In the genomic region with DNA sequence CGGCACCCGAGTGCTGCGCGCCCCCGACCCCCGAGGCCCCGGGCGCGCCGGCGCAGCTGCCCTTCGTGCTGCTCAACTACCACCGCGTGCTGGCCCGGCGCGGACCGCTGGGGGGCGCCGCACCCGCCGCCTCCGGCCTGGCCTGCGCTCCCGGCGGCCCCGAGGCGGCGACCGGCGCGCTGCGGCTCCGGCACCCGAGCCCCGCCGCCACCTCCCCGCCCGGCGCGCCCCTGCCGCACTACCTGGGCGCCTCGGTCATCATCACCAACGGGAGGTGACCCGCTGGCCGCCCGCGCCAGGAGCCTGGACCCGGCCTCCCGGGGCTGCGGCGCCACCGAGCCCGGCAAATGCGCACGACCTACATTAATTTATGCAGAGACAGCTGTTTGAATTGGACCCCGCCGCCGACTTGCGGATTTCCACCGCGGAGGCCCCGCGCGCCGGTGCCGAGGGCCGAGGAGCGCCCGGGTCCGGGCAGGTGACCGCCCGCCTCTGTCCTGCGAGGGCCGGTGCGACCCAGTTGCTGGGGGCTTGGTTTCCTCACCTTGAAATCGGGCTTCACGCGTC, we compare ENCODE assay signal across 9 cellular contexts. TPM values are rescaled to one million over a fixed set of nuclear protein-coding genes. Genes with fewer than 3 reads are reported as not detected.
DNase-seq lines count a peak whose midpoint lies in the region; ATAC-seq, FAIRE-seq and TF ChIP-seq lines count a peak whose summit lies in the region.
"Had no signal": no experiment of that assay in that cellular context is flagged by ENCODE, and none has a peak within 500 bp of the region (broad histone marks: within the 10 kb centered on the region; RNA-seq: fewer than 3 reads in every experiment).

No MANE protein-coding gene starts in this region.

- H3K4me1 ChIP-seq in A549: peaks cover 12% of the 10 kb centered on the region

- FAIRE-seq in A549 (lab: Jason Lieb, UNC): no peak
- no peak for FAIRE-seq in GM12892 (lab: Jason Lieb, UNC)
- FAIRE-seq: GM18507 had no signal

- ATAC-seq in A549 (0 out of 6 replicates have a peak, but pooled peaks of 1 of the 2 experiments have one; percentile 41), HG03135 (IDR thresholded peaks at IDR 0.05; ENCODE audit: unreplicated experiment) (no peak)
- ATAC-seq in stimulated activated naive CD8-positive, alpha-beta T cell treated with anti-CD3 and anti-CD28 coated beads, Interleukin-15, Interleukin-2, amounts not matched to agents 100 U/mL and 50 U/mL, for 24 hours: peak; percentile 73

- DNase-seq in A549 (ENCODE audit: low read depth in 1 of 2, low spot score in 1 of 2) (no peak), GM12892 (ENCODE audit: insufficient read length) (peak; percentile 48), SKM-1 (lab: John Stamatoyannopoulos, UW; ENCODE audit: unreplicated experiment) (peak; percentile 10), dorsolateral prefrontal cortex (peak in 9 of 10 donors; percentile 42 to 80 (median 55)), medulla oblongata (ENCODE audit: extremely low spot score) (peak; percentile 53), RWPE1 (ENCODE audit: low spot score) (no peak)
- peak; percentile 70 for DNase-seq in stimulated activated naive CD8-positive, alpha-beta T cell treated with anti-CD3 and anti-CD28 coated beads, Interleukin-15, Interleukin-2, amounts not matched to agents 100 U/mL and 50 U/mL, for 24 hours

- TF ChIP-seq EP300 in A549 (IDR thresholded peaks at IDR 0.05): no peak

- H3K27ac ChIP-seq in A549: peak overlapping the region; percentile 44 to 81; a peak in 4 of 6 replicates
- peak overlapping the region in 20 of 59 donors; percentile 28 to 83 (median 60) for H3K27ac ChIP-seq in dorsolateral prefrontal cortex
- H3K27ac ChIP-seq in RWPE1: no peak overlapping the region

- TF ChIP-seq CTCF in A549 (IDR thresholded peaks at IDR 0.05): no peak; the same call in 2 of the 3 replicates
- peak in 15 of 56 donors; percentile 1 to 36 (median 13) for TF ChIP-seq CTCF in dorsolateral prefrontal cortex (IDR thresholded peaks at IDR 0.05 in 54 of 56, conservative IDR thresholded peaks at IDR 0.05 in 2 of 56; ENCODE audit: low read depth in 1 of 56, partially characterized antibody in 56 of 56)
- no peak for TF ChIP-seq CTCF in RWPE1 (conservative IDR thresholded peaks at IDR 0.05; ENCODE audit: low read depth)

- intact Hi-C loops in dorsolateral prefrontal cortex (cut with DNase I): loop anchor here (5.0 to 10.0 kb wide), 4 partner anchors 104 to 243 kb away; no protein-coding TSS in a partner anchor

- no peak overlapping the region; the same call in 2 of the 3 replicates for H3K4me3 ChIP-seq in A549
- peak overlapping the region; percentile 43 to 79 (median 66) for H3K4me3 ChIP-seq in dorsolateral prefrontal cortex

- H3K4me2 ChIP-seq in A549: peak overlapping the region; percentile 26; the same call in 1 of the 3 replicates

- POLR2A ChIA-PET in A549 (lab: Yijun Ruan, JAX) (no interaction called here), RWPE1 (lab: Yijun Ruan, JAX; ENCODE audit: low non-redundant PET) (no interaction called here)

- no peaks in the 10 kb centered on the region for H3K9me3 ChIP-seq in A549

- TF ChIP-seq RAD21 in A549 (conservative IDR thresholded peaks at IDR 0.05 in 1 of 2, IDR thresholded peaks at IDR 0.05 in 1 of 2): no peak

- TF ChIP-seq POLR2A in A549 (IDR thresholded peaks at IDR 0.05; ENCODE audit: low read length) (no peak), GM12892 (IDR thresholded peaks at IDR 0.05; ENCODE audit: low read depth, low read length) (no peak)

- no peaks in the 10 kb centered on the region for H3K27me3 ChIP-seq in dorsolateral prefrontal cortex

- 74% methylated on average over 26 of the region's 80 CpGs for WGBS in A549 (ENCODE audit: missing lambda C conversion rate)

- CTCF ChIA-PET in A549 (lab: Yijun Ruan, JAX): interaction anchor here (1.2 kb wide), 1 partner anchor 13 kb away, joined by 3 read pairs; no protein-coding TSS in a partner anchor
- CTCF ChIA-PET in RWPE1 (lab: Yijun Ruan, JAX): interaction anchor here (0.6 to 1.4 kb wide), 3 partner anchors 8 to 199 kb away, joined by 3 to 4 read pairs (median 3); no protein-coding TSS in a partner anchor

TF ChIP-seq in A549, 52 proteins besides CTCF, POLR2A, EP300 and RAD21:
- TF ChIP-seq ZFP36 (IDR thresholded peaks at IDR 0.05; ENCODE audit: borderline replicate concordance, partially characterized antibody) (no peak), HDAC2 (IDR thresholded peaks at IDR 0.05) (no peak), NR3C1 (IDR thresholded peaks at IDR 0.05) (no peak), HEYL (CRISPR knock-in tag; IDR thresholded peaks at IDR 0.05) (no peak), TP53 (CRISPR knock-in tag; IDR thresholded peaks at IDR 0.05) (no peak), MYC (IDR thresholded peaks at IDR 0.05; ENCODE audit: borderline replicate concordance, low read length) (no peak), POLR2AphosphoS2 (conservative IDR thresholded peaks at IDR 0.05; ENCODE audit: low read length) (no peak)
- TF ChIP-seq, protein P1, sequence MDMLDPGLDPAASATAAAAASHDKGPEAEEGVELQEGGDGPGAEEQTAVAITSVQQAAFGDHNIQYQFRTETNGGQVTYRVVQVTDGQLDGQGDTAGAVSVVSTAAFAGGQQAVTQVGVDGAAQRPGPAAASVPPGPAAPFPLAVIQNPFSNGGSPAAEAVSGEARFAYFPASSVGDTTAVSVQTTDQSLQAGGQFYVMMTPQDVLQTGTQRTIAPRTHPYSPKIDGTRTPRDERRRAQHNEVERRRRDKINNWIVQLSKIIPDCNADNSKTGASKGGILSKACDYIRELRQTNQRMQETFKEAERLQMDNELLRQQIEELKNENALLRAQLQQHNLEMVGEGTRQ (IDR thresholded peaks at IDR 0.05): no peak
TF ChIP-seq in A549: peak in this region for 0.

RNA-seq across cellular contexts. Expression of a gene that starts 49.0 kb away (rescaled TPM):
- polyA plus RNA-seq in A549 (2011; rRNA removed) (12.6 and 12.9 TPM in 2 replicates), A549 (2017; fragmentation: RNase III; extraction: RNeasy Plus Mini Kit Qiagen cat#74134 plus additional on column Dnase treatment) (11.2 to 13.4 TPM (median 12.1 TPM) in 3 replicates)
- 27.2 and 30.9 TPM in 2 replicates for polyA plus RNA-seq in A549 (2012; cell fraction: cytosol; rRNA removed)
- 49.2 and 57.7 TPM in 2 replicates for polyA plus RNA-seq in A549 (2012; cell fraction: nucleus; rRNA removed)
- 20.3 and 22.0 TPM in 2 replicates for polyA minus RNA-seq in A549 (2011; rRNA and poly(A)+ RNA removed)
- polyA plus RNA-seq in GM12892 (2012; ENCODE audit: missing spikeins): 0.06 TPM
- 1 to 10 TPM in 66 of 120 experiments, under 1 TPM in 53, not detected in 1; 0.14 to 5.7 (median 1.1) TPM for total RNA-seq in dorsolateral prefrontal cortex

Comparison
In these comparisons a context has a peak if more than half of its experiments do, and no peak if none do; other contexts are left out.
1. DNase-seq: peak in GM12892 (single experiment), SKM-1 (single experiment), dorsolateral prefrontal cortex (9 of 10), medulla oblongata (single experiment) and stimulated activated naive CD8-positive, alpha-beta T cell treated with anti-CD3 and anti-CD28 coated beads, Interleukin-15, Interleukin-2, amounts not matched to agents 100 U/mL and 50 U/mL, for 24 hours (single experiment); none in A549 (0 of 2) and RWPE1 (single experiment).